29 cellular contexts compared by ENCODE assay signal in the genomic region with DNA sequence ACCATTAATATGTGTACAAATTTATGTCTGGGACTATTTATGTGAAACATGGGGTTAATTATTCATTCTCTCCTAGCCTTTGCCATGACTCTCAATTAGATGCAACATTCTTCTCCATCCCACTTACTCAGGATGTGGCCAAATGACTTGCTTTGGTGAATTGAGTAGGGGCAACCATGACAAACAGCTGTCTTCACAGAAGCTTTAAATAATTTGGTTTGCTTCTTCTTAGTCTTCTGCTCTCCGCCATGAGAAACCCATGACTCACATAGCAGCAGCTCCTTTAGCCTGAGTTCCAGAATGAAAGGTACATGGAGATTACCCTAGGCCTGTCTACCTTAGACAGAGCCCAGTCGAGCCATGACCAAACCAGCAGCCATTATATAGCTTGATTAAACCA.
"Had no signal": no experiment of that assay in that cellular context is flagged by ENCODE, and none has a peak within 500 bp of the region (broad histone marks: within the 10 kb centered on the region; RNA-seq: fewer than 3 reads in every experiment).

No MANE protein-coding gene starts in this region.

- FAIRE-seq: endometrium, endothelial cell of umbilical vein, frontal cortex had no signal

- H3K9me3 ChIP-seq: adrenal gland, body of pancreas, colonic mucosa, esophagus squamous epithelium had no signal

- H3K36me3 ChIP-seq: adrenal gland, colonic mucosa, esophagus squamous epithelium had no signal

- ATAC-seq: activated naive CD8-positive, alpha-beta T cell treated with anti-CD3 and anti-CD28 coated beads, Interleukin-2, amount 50 U/mL, for 24 hours; body of pancreas; WTC11 had no signal

- H3K4me1 ChIP-seq: adrenal gland, colonic mucosa, esophagus squamous epithelium had no signal

- H3K27ac ChIP-seq: adrenal gland, body of pancreas, colonic mucosa, epithelial cell of prostate, esophagus squamous epithelium, VCaP had no signal

- DNase-seq: activated CD4-positive, alpha-beta memory T cell treated with anti-CD3 and anti-CD28 coated beads, Interleukin-2, amount 10 ng/mL, durations not matched to agents 7 days and 5 days; activated CD4-positive, alpha-beta T cell treated with anti-CD3 and anti-CD28 coated beads for 1 hour; activated CD4-positive, alpha-beta T cell treated with anti-CD3 and anti-CD28 coated beads for 4 hours; activated CD4-positive, alpha-beta T cell treated with anti-CD3 and anti-CD28 coated beads, Interleukin-2, amount 10 ng/mL, durations not matched to agents 7 days and 5 days; activated CD4-positive, alpha-beta T cell treated with anti-CD3 and anti-CD28 coated beads, Interleukin-2, amount 50 U/mL, for 4 hours; activated CD8-positive, alpha-beta memory T cell treated with anti-CD3 and anti-CD28 coated beads, Interleukin-2, amount 50 U/mL, for 48 hours; activated effector memory CD4-positive, alpha-beta T cell treated with anti-CD3 and anti-CD28 coated beads, Interleukin-2, amount 50 U/mL, for 16 hours; activated naive CD4-positive, alpha-beta T cell treated with anti-CD3 and anti-CD28 coated beads for 36 hours; activated naive CD8-positive, alpha-beta T cell treated with anti-CD3 and anti-CD28 coated beads for 36 hours; activated naive CD8-positive, alpha-beta T cell treated with anti-CD3 and anti-CD28 coated beads, Interleukin-2, amount 50 U/mL, for 24 hours; activated T-cell treated with anti-CD3 and anti-CD28 coated beads for 4 hours; activated T-cell treated with anti-CD3 and anti-CD28 coated beads, Interleukin-2, amount 50 U/mL, for 24 hours; adrenal gland; amygdala; aorta; body of pancreas; central memory CD4-positive, alpha-beta T cell; cerebellar nuclear complex; colonic mucosa; effector CD8-positive, alpha-beta T cell; esophagus squamous epithelium; head of caudate nucleus; T-helper 2 cell had no signal

- H3K4me3 ChIP-seq: adrenal gland, body of pancreas, colonic mucosa, esophagus squamous epithelium had no signal

- H3K27me3 ChIP-seq: adrenal gland, body of pancreas, colonic mucosa, esophagus squamous epithelium had no signal
